2 cellular contexts compared by ENCODE assay signal in the genomic region with DNA sequence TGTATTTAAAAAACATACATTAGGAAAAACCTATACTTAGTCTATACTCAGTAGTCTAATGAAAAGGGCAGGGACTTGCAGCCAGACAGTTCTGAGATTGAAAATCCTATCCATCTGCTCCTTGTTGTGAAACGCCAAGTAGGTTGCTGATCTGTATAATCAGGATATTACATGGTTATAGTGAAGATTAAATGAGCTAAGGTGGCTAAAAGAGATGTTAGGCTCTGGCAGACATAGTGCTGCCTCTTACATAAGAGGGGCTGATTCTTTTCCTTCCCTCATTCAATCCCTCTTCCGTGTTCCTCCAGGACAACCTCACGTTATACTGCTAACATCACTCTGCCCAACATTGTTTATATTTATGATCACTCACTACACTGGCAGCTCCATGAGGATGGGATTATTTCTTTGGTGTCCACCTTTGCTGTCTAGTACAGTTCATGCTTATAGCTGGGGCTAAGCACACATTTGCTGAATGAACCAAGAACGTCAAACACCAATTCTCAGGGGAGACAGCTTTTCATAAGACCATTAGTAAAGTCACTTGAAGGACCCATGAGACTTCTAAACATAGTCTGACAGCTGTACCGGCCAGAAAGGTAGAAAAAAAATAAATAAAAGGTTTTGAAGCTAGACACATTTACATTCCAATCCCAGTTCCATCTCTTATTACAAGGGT.
TF ChIP-seq lines count a peak whose summit lies in the region.

No MANE protein-coding gene starts in this region.

TF ChIP-seq in H1, 55 proteins besides CTCF, POLR2A, EP300 and RAD21:
- TF ChIP-seq ASH2L (IDR thresholded peaks at IDR 0.05; ENCODE audit: low read length) = no peak
- TF ChIP-seq SIX5 (IDR thresholded peaks at IDR 0.05; ENCODE audit: low read depth, low read length) = no peak
- no peak for TF ChIP-seq KDM1A (IDR thresholded peaks at IDR 0.05; ENCODE audit: borderline replicate concordance, low read length)
- TF ChIP-seq CTBP2 (IDR thresholded peaks at IDR 0.05; ENCODE audit: borderline replicate concordance, insufficient read depth, insufficient read length, low read length) = no peak

TF ChIP-seq in neural cell, 6 proteins besides CTCF, POLR2A, EP300 and RAD21:
- no peak for TF ChIP-seq MXI1 (conservative IDR thresholded peaks at IDR 0.05; ENCODE audit: poor library complexity, severe bottlenecking)
- TF ChIP-seq POLR2AphosphoS5 (IDR thresholded peaks at IDR 0.05) = peak; percentile 63
